Comparison of ENCODE assay signal across 8 cellular contexts in genomic region chr4:2937146-2937857, GRCh38. TPM values are rescaled to one million over a fixed set of nuclear protein-coding genes. Genes with fewer than 3 reads are reported as not detected.
DNase-seq lines count a peak whose midpoint lies in the region; ATAC-seq and TF ChIP-seq lines count a peak whose summit lies in the region.

No MANE protein-coding gene starts in this region.

- DNase-seq in LoVo (ENCODE audit: low spot score), result peak; percentile 63
- peak; percentile 98 for DNase-seq in mammary epithelial cell
- DNase-seq in prostate gland (ENCODE audit: low spot score), result peak; percentile 87
- DNase-seq in epidermal melanocyte (ENCODE audit: insufficient read length, low spot score), result no peak
- DNase-seq in activated CD4-positive, CD25-positive, alpha-beta regulatory T cell (lab: John Stamatoyannopoulos, UW), result no peak

- TF ChIP-seq POLR2A in GM10847 (IDR thresholded peaks at IDR 0.05; ENCODE audit: extremely low read depth, insufficient read length) (peak; percentile 20), prostate gland (IDR thresholded peaks at IDR 0.05) (peak; percentile 17)

- peaks cover 41% of the 10 kb centered on the region for H3K4me1 ChIP-seq in mammary epithelial cell (ENCODE audit: insufficient read depth, low read length)
- peaks cover 16% of the 10 kb centered on the region for H3K4me1 ChIP-seq in prostate gland (replicated peaks)

- H3K36me3 ChIP-seq in mammary epithelial cell (ENCODE audit: insufficient read depth, low read length), result peaks cover 25% of the 10 kb centered on the region
- peaks cover 3 to 19% of the 10 kb centered on the region in 2 donors for H3K36me3 ChIP-seq in prostate gland

- ATAC-seq in GM21526 (IDR thresholded peaks at IDR 0.05; ENCODE audit: low FRiP score, unreplicated experiment), result no peak
- ATAC-seq in HG02571 (IDR thresholded peaks at IDR 0.05; ENCODE audit: unreplicated experiment), result no peak

- H3K9me3 ChIP-seq in mammary epithelial cell (replicated peaks; ENCODE audit: insufficient read depth, low read length), result no peaks in the 10 kb centered on the region
- H3K9me3 ChIP-seq in prostate gland, result no peaks in the 10 kb centered on the region

- no TSS peak for BruUV-seq in mammary epithelial cell (replicated peaks; lab: Mats Ljungman, UMichigan)

- H3K27me3 ChIP-seq in mammary epithelial cell (ENCODE audit: insufficient read depth, low read length) (no peaks in the 10 kb centered on the region), prostate gland (replicated peaks; ENCODE audit: insufficient read depth) (no peaks in the 10 kb centered on the region)

- H3K27ac ChIP-seq in mammary epithelial cell (ENCODE audit: insufficient read depth, low read depth, low read length), result peak overlapping the region; percentile 94
- H3K27ac ChIP-seq in prostate gland, result peak overlapping the region; percentile 58 to 66

- dilution Hi-C loops in mammary epithelial cell (cut with HindIII; ENCODE audit: low sequenced_read_pairs), result loop anchor here (5.0 kb wide), 1 partner anchor 40 kb away; no protein-coding TSS in a partner anchor

- H3K79me2 ChIP-seq in mammary epithelial cell (ENCODE audit: insufficient read depth, low read length), result peaks cover 57% of the 10 kb centered on the region

- WGBS in mammary epithelial cell (ENCODE audit: low coverage, missing lambda C conversion rate), result 2% methylated on average over 20 of the region's 23 CpGs
- 48% methylated on average over 23 of the region's 23 CpGs for WGBS in prostate gland

- H3K4me2 ChIP-seq in mammary epithelial cell (ENCODE audit: insufficient read depth, low read depth, low read length), result peak overlapping the region; percentile 92

- intact Hi-C loops in mammary epithelial cell (cut with micrococcal nuclease), result loop anchor here (2.0 to 5.0 kb wide), 3 partner anchors 25 to 173 kb away; partner anchors contain the start of genes ADD1, GRK4 and NOP14
- intact Hi-C loops in prostate gland (cut with DNase I), result loop anchor here (10.0 kb wide), 1 partner anchor 673 kb away; the partner anchor contains the start of gene MXD4

- H3K4me3 ChIP-seq in mammary epithelial cell (replicated peaks in 1 of 3; ENCODE audit: insufficient read depth in 1 of 3, low read depth in 2 of 3, low read length in 3 of 3) (peak overlapping the region in 2 of 3 experiments; percentile 15 to 35), prostate gland (no peak overlapping the region)

- H4K20me1 ChIP-seq in mammary epithelial cell (ENCODE audit: insufficient read depth, low read length), result no peaks in the 10 kb centered on the region

- H3K9ac ChIP-seq in mammary epithelial cell (ENCODE audit: insufficient read depth, low read length), result peak overlapping the region; percentile 53

- in situ Hi-C loops in mammary epithelial cell (cut with MboI; ENCODE audit: low sequenced_read_pairs in 2 of 2), result loop anchor here in 1 of 2 donors (25.0 kb wide), 1 partner anchor 175 kb away; the partner anchor contains the start of gene TNIP2

- CTCF ChIA-PET in mammary epithelial cell (lab: Charles Lee; ENCODE audit: low non-redundant PET), result interaction anchor here (0.7 to 1.4 kb wide), 2 partner anchors 9 to 26 kb away, joined by 4 to 7 read pairs; partner anchors contain the start of genes GRK4 and NOP14

- TF ChIP-seq CTCF in mammary epithelial cell (conservative IDR thresholded peaks at IDR 0.05 in 1 of 2, IDR thresholded peaks at IDR 0.05 in 1 of 2; ENCODE audit: extremely low read depth in 1 of 2, insufficient read depth in 1 of 2, low read depth in 1 of 2, low read length in 2 of 2) (no peak), prostate gland (IDR thresholded peaks at IDR 0.05) (no peak)

- peak overlapping the region; percentile 39 for H2AFZ ChIP-seq in mammary epithelial cell (ENCODE audit: low read depth, low read length)

RNA-seq across cellular contexts. Expression of gene NOP14, which starts 25.9 kb away (rescaled TPM):
- total RNA-seq in mammary epithelial cell (10 to 100 TPM; 22.8 to 40.0 TPM), prostate gland (10 to 100 TPM; 16.0 to 17.8 TPM)
- polyA plus RNA-seq in mammary epithelial cell, result 16.1 TPM
- 37.5 TPM for polyA minus RNA-seq in mammary epithelial cell

RNA-seq across cellular contexts. Expression of gene GRK4, which starts 26.1 kb away (rescaled TPM):
- total RNA-seq in mammary epithelial cell (1 to 10 TPM; 5.4 to 6.8 TPM), prostate gland (10 to 100 TPM in 1 of 2 donors, 1 to 10 TPM in 1; 3.4 to 18.9 TPM)
- polyA plus RNA-seq in mammary epithelial cell, result 2.1 TPM
- polyA minus RNA-seq in mammary epithelial cell, result not detected

Comparison
In these comparisons a context has a peak if more than half of its experiments do, and no peak if none do; other contexts are left out.
1. DNase-seq: peak in LoVo (single experiment), mammary epithelial cell (single experiment) and prostate gland (single experiment); none in epidermal melanocyte (single experiment) and activated CD4-positive, CD25-positive, alpha-beta regulatory T cell (0 of 4).
2. H3K4me3 ChIP-seq: peak in mammary epithelial cell (2 of 3); none in prostate gland (0 of 2).